Comparison of ENCODE assay signal across 1 cellular context in genomic region chr5:172868436-172868923, GRCh38.
TF ChIP-seq lines count a peak whose summit lies in the region.

No MANE protein-coding gene starts in this region.

TF ChIP-seq in HepG2, 621 proteins besides CTCF, POLR2A, EP300 and RAD21 (continued from another document and continues in another):
- TF ChIP-seq RNF219 (CRISPR knock-in tag; IDR thresholded peaks at IDR 0.05) = no peak
- no peak for TF ChIP-seq MED8 (CRISPR knock-in tag; IDR thresholded peaks at IDR 0.05; ENCODE audit: insufficient replicate concordance)
- no peak for TF ChIP-seq ZNF432 (CRISPR knock-in tag; IDR thresholded peaks at IDR 0.05; ENCODE audit: borderline replicate concordance)
- no peak for TF ChIP-seq MTA1 (CRISPR knock-in tag; IDR thresholded peaks at IDR 0.05; ENCODE audit: borderline replicate concordance)
- peak; percentile 71; the same call in 1 of the 2 replicates for TF ChIP-seq JUNB (CRISPR knock-in tag; IDR thresholded peaks at IDR 0.05; ENCODE audit: borderline replicate concordance)
- no peak for TF ChIP-seq ATF5 (CRISPR knock-in tag; IDR thresholded peaks at IDR 0.05; ENCODE audit: low read depth)
- TF ChIP-seq ATAD3A (CRISPR knock-in tag; IDR thresholded peaks at IDR 0.05) = no peak
- no peak for TF ChIP-seq RFXAP (CRISPR knock-in tag; IDR thresholded peaks at IDR 0.05; ENCODE audit: borderline replicate concordance)
- peak; percentile 61 for TF ChIP-seq HNF4A (CRISPR knock-in tag; IDR thresholded peaks at IDR 0.05)
- TF ChIP-seq ONECUT2 (CRISPR knock-in tag; IDR thresholded peaks at IDR 0.05) = no peak
- no peak; the same call in 1 of the 2 replicates for TF ChIP-seq GMEB1 (CRISPR knock-in tag; IDR thresholded peaks at IDR 0.05; ENCODE audit: borderline replicate concordance)
- peak; percentile 34 for TF ChIP-seq HDAC1 (CRISPR knock-in tag; IDR thresholded peaks at IDR 0.05)
- TF ChIP-seq TBP (CRISPR knock-in tag; IDR thresholded peaks at IDR 0.05) = no peak
- TF ChIP-seq ZMYM2 (CRISPR knock-in tag; IDR thresholded peaks at IDR 0.05) = no peak
- peak; percentile 64; the same call in 1 of the 2 replicates for TF ChIP-seq LCORL (IDR thresholded peaks at IDR 0.05)
- TF ChIP-seq LCORL (CRISPR knock-in tag; IDR thresholded peaks at IDR 0.05) = 0 out of 2 replicates have a peak, but pooled peaks have one; percentile 12
- TF ChIP-seq RXRA (CRISPR knock-in tag; IDR thresholded peaks at IDR 0.05) = peak; percentile 52; the same call in 1 of the 2 replicates
- TF ChIP-seq ZNF777 (CRISPR knock-in tag; IDR thresholded peaks at IDR 0.05) = no peak
- 0 out of 2 replicates have a peak, but pooled peaks have one; percentile 22 for TF ChIP-seq TBX3 (IDR thresholded peaks at IDR 0.05; ENCODE audit: borderline replicate concordance)
- no peak for TF ChIP-seq MAZ (IDR thresholded peaks at IDR 0.05; ENCODE audit: borderline replicate concordance, low read depth, low read length)
- TF ChIP-seq MAZ (CRISPR knock-in tag; IDR thresholded peaks at IDR 0.05; ENCODE audit: low read depth) = no peak
- TF ChIP-seq PHF20 (CRISPR knock-in tag; IDR thresholded peaks at IDR 0.05) = no peak
- peak; percentile 96 for TF ChIP-seq MED1 (CRISPR knock-in tag; IDR thresholded peaks at IDR 0.05)
- TF ChIP-seq RERE (CRISPR knock-in tag; IDR thresholded peaks at IDR 0.05; ENCODE audit: low read depth) = no peak
- TF ChIP-seq NBN (conservative IDR thresholded peaks at IDR 0.05) = no peak
- TF ChIP-seq DNMT3B (CRISPR knock-in tag; conservative IDR thresholded peaks at IDR 0.05) = no peak
- TF ChIP-seq CREM (IDR thresholded peaks at IDR 0.05) = no peak; the same call in 1 of the 2 replicates
- TF ChIP-seq CREM (CRISPR knock-in tag; IDR thresholded peaks at IDR 0.05) = no peak
- TF ChIP-seq XBP1 (CRISPR knock-in tag; IDR thresholded peaks at IDR 0.05) = no peak
- TF ChIP-seq ZNF3 (CRISPR knock-in tag; IDR thresholded peaks at IDR 0.05) = no peak
- TF ChIP-seq HMGXB4 (CRISPR knock-in tag; IDR thresholded peaks at IDR 0.05; ENCODE audit: borderline replicate concordance in 1 of 2, low read depth in 1 of 2) = no peak
- no peak for TF ChIP-seq ZNF274 (CRISPR knock-in tag; IDR thresholded peaks at IDR 0.05)
- TF ChIP-seq ZBTB49 (CRISPR knock-in tag; IDR thresholded peaks at IDR 0.05; ENCODE audit: borderline replicate concordance) = no peak
- no peak for TF ChIP-seq YEATS2 (CRISPR knock-in tag; IDR thresholded peaks at IDR 0.05; ENCODE audit: borderline replicate concordance)
- no peak for TF ChIP-seq ATF4 (CRISPR knock-in tag; IDR thresholded peaks at IDR 0.05)
- TF ChIP-seq POGZ (CRISPR knock-in tag; IDR thresholded peaks at IDR 0.05) = no peak
- no peak for TF ChIP-seq ZNF790 (CRISPR knock-in tag; IDR thresholded peaks at IDR 0.05; ENCODE audit: borderline replicate concordance)
- no peak for TF ChIP-seq ZNF557 (CRISPR knock-in tag; IDR thresholded peaks at IDR 0.05)
- no peak for TF ChIP-seq HMG20B (CRISPR knock-in tag; conservative IDR thresholded peaks at IDR 0.05)
- no peak for TF ChIP-seq ZNF780A (CRISPR knock-in tag; IDR thresholded peaks at IDR 0.05)
- TF ChIP-seq SMAD3 (CRISPR knock-in tag; IDR thresholded peaks at IDR 0.05) = no peak; the same call in 1 of the 2 replicates
- TF ChIP-seq CENPT (CRISPR knock-in tag; IDR thresholded peaks at IDR 0.05; ENCODE audit: low read depth) = no peak
- no peak for TF ChIP-seq SSRP1 (CRISPR knock-in tag; IDR thresholded peaks at IDR 0.05)
- TF ChIP-seq ZNF383 (CRISPR knock-in tag; IDR thresholded peaks at IDR 0.05; ENCODE audit: borderline replicate concordance) = no peak
- no peak for TF ChIP-seq GABPA (IDR thresholded peaks at IDR 0.05; ENCODE audit: low read depth, low read length)
- peak; percentile 34; the same call in 1 of the 2 replicates for TF ChIP-seq GABPA (CRISPR knock-in tag; IDR thresholded peaks at IDR 0.05; ENCODE audit: low read depth)
- TF ChIP-seq IKZF1 (IDR thresholded peaks at IDR 0.05) = no peak
- TF ChIP-seq CCDC6 (CRISPR knock-in tag; IDR thresholded peaks at IDR 0.05) = no peak
- no peak for TF ChIP-seq FOXA1 (IDR thresholded peaks at IDR 0.05)
- peak; percentile 35; the same call in 1 of the 2 replicates for TF ChIP-seq FOXA1 (CRISPR knock-in tag; IDR thresholded peaks at IDR 0.05)
- TF ChIP-seq HNRNPK (IDR thresholded peaks at IDR 0.05; ENCODE audit: low read depth, low read length, poor library complexity, severe bottlenecking) = no peak
- TF ChIP-seq HMGXB3 (CRISPR knock-in tag; IDR thresholded peaks at IDR 0.05; ENCODE audit: borderline replicate concordance) = no peak
